ENCODE assay signal across 14 cellular contexts in genomic region chr22:42794551-42795510, GRCh38.
A peak's percentile ranks its signal among the peaks of the same experiment; 100 is the strongest.
DNase-seq lines count a peak whose midpoint lies in the region; ATAC-seq and TF ChIP-seq lines count a peak whose summit lies in the region.
"Had no signal": no experiment of that assay in that cellular context is flagged by ENCODE, and none has a peak within 500 bp of the region (broad histone marks: within the 10 kb centered on the region; RNA-seq: fewer than 3 reads in every experiment).

No MANE protein-coding gene starts in this region.

- no peaks in the 10 kb centered on the region for H3K4me1 ChIP-seq in PC-3 (ENCODE audit: insufficient read depth, low read length)
- H3K4me1 ChIP-seq: HAP-1 had no signal

- BruUV-seq in PC-3 (replicated peaks; lab: Mats Ljungman, UMichigan) = no TSS peak

- H3K4me3 ChIP-seq in PC-3 (ENCODE audit: low read length) = no peak overlapping the region
- H3K4me3 ChIP-seq: dorsolateral prefrontal cortex, HAP-1 had no signal

- no peak for TF ChIP-seq CTCF in PC-3 (conservative IDR thresholded peaks at IDR 0.05; ENCODE audit: low read depth, low read length)

- no peak overlapping the region for H3K9ac ChIP-seq in PC-3 (ENCODE audit: low read length)

- H3K4me1 Mint-ChIP-seq in stimulated activated naive CD8-positive, alpha-beta T cell treated with anti-CD3 and anti-CD28 coated beads, Interleukin-15, amount 100 ng/mL, for 72 hours = no peaks in the 10 kb centered on the region
- no peaks in the 10 kb centered on the region for H3K4me1 Mint-ChIP-seq in central memory CD8-positive, alpha-beta T cell
- H3K4me1 Mint-ChIP-seq: activated CD8-positive, alpha-beta memory T cell treated with anti-CD3 and anti-CD28 coated beads, Interleukin-2, amount 10 ng/mL, durations not matched to agents 7 days and 5 days; activated naive CD8-positive, alpha-beta T cell treated with anti-CD3 and anti-CD28 coated beads, Interleukin-2, amount 50 U/mL, for 24 hours had no signal

- no peaks in the 10 kb centered on the region for H3K9me2 ChIP-seq in PC-3 (replicated peaks; ENCODE audit: low read length)

- H3K27me3 ChIP-seq in PC-3 (ENCODE audit: low read length) = no peaks in the 10 kb centered on the region
- H3K27me3 ChIP-seq: dorsolateral prefrontal cortex had no signal

- peak overlapping the region in 1 of 2 donors; percentile 84 for H3K27ac Mint-ChIP-seq in stimulated activated naive CD8-positive, alpha-beta T cell treated with anti-CD3 and anti-CD28 coated beads, Interleukin-15, amount 100 ng/mL, for 72 hours
- H3K27ac Mint-ChIP-seq in central memory CD8-positive, alpha-beta T cell (ENCODE audit: low read depth) = peak overlapping the region; percentile 74
- H3K27ac Mint-ChIP-seq: activated CD8-positive, alpha-beta memory T cell treated with anti-CD3 and anti-CD28 coated beads, Interleukin-2, amount 10 ng/mL, durations not matched to agents 7 days and 5 days; activated naive CD8-positive, alpha-beta T cell treated with anti-CD3 and anti-CD28 coated beads, Interleukin-2, amount 50 U/mL, for 24 hours had no signal

- H3F3A ChIP-seq in PC-3 (ENCODE audit: low read length, unreplicated experiment) = no peaks in the 10 kb centered on the region

- peak; percentile 20 for ATAC-seq in stimulated activated naive CD8-positive, alpha-beta T cell treated with anti-CD3 and anti-CD28 coated beads, Interleukin-15, Interleukin-2, amounts not matched to agents 100 U/mL and 50 U/mL, for 24 hours
- ATAC-seq in stimulated activated naive CD8-positive, alpha-beta T cell treated with anti-CD3 and anti-CD28 coated beads, Interleukin-15, amount 100 ng/mL, for 72 hours = no peak
- ATAC-seq in central memory CD8-positive, alpha-beta T cell (replicated peaks; ENCODE audit: extremely low read depth, poor library complexity, severe bottlenecking) = no peak
- ATAC-seq in PC-3 = no peak
- ATAC-seq: activated CD8-positive, alpha-beta memory T cell treated with anti-CD3 and anti-CD28 coated beads, Interleukin-2, amount 10 ng/mL, durations not matched to agents 7 days and 5 days; activated naive CD8-positive, alpha-beta T cell treated with anti-CD3 and anti-CD28 coated beads, Interleukin-2, amount 50 U/mL, for 24 hours had no signal

- H3K27me3 Mint-ChIP-seq in stimulated activated naive CD8-positive, alpha-beta T cell treated with anti-CD3 and anti-CD28 coated beads, Interleukin-15, amount 100 ng/mL, for 72 hours = no peaks in the 10 kb centered on the region
- no peaks in the 10 kb centered on the region for H3K27me3 Mint-ChIP-seq in central memory CD8-positive, alpha-beta T cell
- H3K27me3 Mint-ChIP-seq: activated CD8-positive, alpha-beta memory T cell treated with anti-CD3 and anti-CD28 coated beads, Interleukin-2, amount 10 ng/mL, durations not matched to agents 7 days and 5 days; activated naive CD8-positive, alpha-beta T cell treated with anti-CD3 and anti-CD28 coated beads, Interleukin-2, amount 50 U/mL, for 24 hours had no signal

- H3K36me3 ChIP-seq in PC-3 (ENCODE audit: low read depth, low read length) = no peaks in the 10 kb centered on the region
- H3K36me3 ChIP-seq: HAP-1 had no signal

- no peak for DNase-seq in stimulated activated naive CD8-positive, alpha-beta T cell treated with anti-CD3 and anti-CD28 coated beads, Interleukin-15, Interleukin-2, amounts not matched to agents 100 U/mL and 50 U/mL, for 24 hours
- no peak for DNase-seq in stimulated activated naive CD8-positive, alpha-beta T cell treated with anti-CD3 and anti-CD28 coated beads, Interleukin-15, amount 100 ng/mL, for 72 hours
- no peak for DNase-seq in central memory CD8-positive, alpha-beta T cell (ENCODE audit: low spot score in 2 of 2)
- DNase-seq in mesenteric fat pad (ENCODE audit: low spot score) (peak; percentile 76), substantia nigra (lab: John Stamatoyannopoulos, UW) (no peak), PC-3 (no peak), NCI-H2196 treated with DMSO at 0.1 percent for 48 hours (lab: John Stamatoyannopoulos, UW; ENCODE audit: unreplicated experiment) (no peak)
- DNase-seq in stimulated activated CD4-positive, alpha-beta T cell treated with anti-CD3 and anti-CD28 coated beads, Interleukin-4, amount 100 ng/mL, for 1 hour = no peak
- DNase-seq: activated CD8-positive, alpha-beta memory T cell treated with anti-CD3 and anti-CD28 coated beads, Interleukin-2, amount 10 ng/mL, durations not matched to agents 7 days and 5 days; activated naive CD8-positive, alpha-beta T cell treated with anti-CD3 and anti-CD28 coated beads, Interleukin-2, amount 50 U/mL, for 24 hours; NCI-H1417 treated with DMSO at 0.1 percent for 48 hours; NCI-H82 had no signal

- POLR2A ChIA-PET in PC-3 (lab: Charles Lee; ENCODE audit: unreplicated experiment) = no interaction called here

- H3K27ac ChIP-seq in substantia nigra (ENCODE audit: low read depth, low read length, poor library complexity, severe bottlenecking) (no peak overlapping the region), PC-3 (ENCODE audit: low read length) (no peak overlapping the region)

- peaks cover 12% of the 10 kb centered on the region for H3K36me3 Mint-ChIP-seq in central memory CD8-positive, alpha-beta T cell (ENCODE audit: insufficient read depth)

- H3K79me2 ChIP-seq in PC-3 (ENCODE audit: low read length) = no peaks in the 10 kb centered on the region

- H2AFZ ChIP-seq in PC-3 (ENCODE audit: low read length) = no peak overlapping the region

- no peak overlapping the region for H3K4me2 ChIP-seq in PC-3 (ENCODE audit: low read length)

- CTCF ChIA-PET in PC-3 (lab: Charles Lee) = no interaction called here

- H4K20me1 ChIP-seq in PC-3 (ENCODE audit: low read length) = no peaks in the 10 kb centered on the region

- H3K4me3 Mint-ChIP-seq in stimulated activated naive CD8-positive, alpha-beta T cell treated with anti-CD3 and anti-CD28 coated beads, Interleukin-15, amount 100 ng/mL, for 72 hours = no peak overlapping the region
- H3K4me3 Mint-ChIP-seq in central memory CD8-positive, alpha-beta T cell = no peak overlapping the region
- H3K4me3 Mint-ChIP-seq: activated CD8-positive, alpha-beta memory T cell treated with anti-CD3 and anti-CD28 coated beads, Interleukin-2, amount 10 ng/mL, durations not matched to agents 7 days and 5 days; activated naive CD8-positive, alpha-beta T cell treated with anti-CD3 and anti-CD28 coated beads, Interleukin-2, amount 50 U/mL, for 24 hours had no signal

- H3K9me3 Mint-ChIP-seq in stimulated activated naive CD8-positive, alpha-beta T cell treated with anti-CD3 and anti-CD28 coated beads, Interleukin-15, amount 100 ng/mL, for 72 hours = no peaks in the 10 kb centered on the region
- no peaks in the 10 kb centered on the region for H3K9me3 Mint-ChIP-seq in central memory CD8-positive, alpha-beta T cell
- H3K9me3 Mint-ChIP-seq: activated naive CD8-positive, alpha-beta T cell treated with anti-CD3 and anti-CD28 coated beads, Interleukin-2, amount 50 U/mL, for 24 hours had no signal

- no peaks in the 10 kb centered on the region for H3K9me3 ChIP-seq in PC-3 (ENCODE audit: low read length)
- H3K9me3 ChIP-seq: HAP-1 had no signal

- intact Hi-C loops in PC-3 (cut with micrococcal nuclease) = no loop called here
